ENCODE assay signal across 8 cellular contexts in genomic region chr7:39413866-39414668, GRCh38.
DNase-seq lines count a peak whose midpoint lies in the region; ATAC-seq, FAIRE-seq and TF ChIP-seq lines count a peak whose summit lies in the region.

No MANE protein-coding gene starts in this region.

- peak; percentile 58 to 61 for DNase-seq in Caco-2
- peak; percentile 68 to 86 for DNase-seq in SHP77 (lab: John Stamatoyannopoulos, UW)
- peak; percentile 40 for DNase-seq in astrocyte (ENCODE audit: low read depth)
- DNase-seq in AML-193 (lab: John Stamatoyannopoulos, UW) = no peak

- H3K27me3 Mint-ChIP-seq in Caco-2 (ENCODE audit: insufficient read depth, unreplicated experiment) = peaks cover 11% of the 10 kb centered on the region
- no peaks in the 10 kb centered on the region for H3K27me3 Mint-ChIP-seq in astrocyte (ENCODE audit: low read depth, unreplicated experiment)

- intact Hi-C loops in Caco-2 (cut with micrococcal nuclease; ENCODE audit: unreplicated experiment) = loop anchor here (1.0 to 10.0 kb wide), 2 partner anchors 39 to 59 kb away; no protein-coding TSS in a partner anchor

- H2AFZ ChIP-seq in astrocyte (ENCODE audit: low read depth, low read length) = peak overlapping the region; percentile 97

- H3K27me3 ChIP-seq in Caco-2 (replicated peaks; ENCODE audit: control insufficient read depth, insufficient read depth, low read length) (no peaks in the 10 kb centered on the region; the same call in 1 of the 2 replicates), astrocyte (ENCODE audit: insufficient read depth, low read length) (no peaks in the 10 kb centered on the region), iPS-15b (ENCODE audit: control insufficient read depth, insufficient read depth, low read length) (no peaks in the 10 kb centered on the region)

- peaks cover 7% of the 10 kb centered on the region for H3K36me3 Mint-ChIP-seq in Caco-2 (ENCODE audit: insufficient read depth, unreplicated experiment)
- no peaks in the 10 kb centered on the region for H3K36me3 Mint-ChIP-seq in astrocyte (ENCODE audit: low read depth, unreplicated experiment)

- H3K4me1 ChIP-seq in Caco-2 (no peaks in the 10 kb centered on the region), astrocyte (ENCODE audit: insufficient read depth, low read length) (no peaks in the 10 kb centered on the region), iPS-15b (ENCODE audit: control insufficient read depth, insufficient read depth, low read length) (no peaks in the 10 kb centered on the region)

- TF ChIP-seq CTCF in Caco-2 (IDR thresholded peaks at IDR 0.05; ENCODE audit: insufficient read depth in 1 of 2, low read depth in 1 of 2, low read length in 1 of 2, severe bottlenecking in 1 of 2, unreplicated experiment in 1 of 2) = peak in 1 of 2 experiments; percentile 33
- TF ChIP-seq CTCF in astrocyte (IDR thresholded peaks at IDR 0.05; ENCODE audit: insufficient read depth, low read depth, low read length) = no peak

- H3K27ac ChIP-seq in astrocyte (ENCODE audit: low read depth, low read length) (no peak overlapping the region), skin epidermis (peak overlapping the region in 2 of 21 experiments; percentile 43 to 64)

- no peaks in the 10 kb centered on the region for H3K79me2 ChIP-seq in astrocyte (ENCODE audit: insufficient read depth, low read length)

- H3K27ac Mint-ChIP-seq in Caco-2 (ENCODE audit: unreplicated experiment) (no peak overlapping the region), astrocyte (ENCODE audit: unreplicated experiment) (peak overlapping the region; percentile 82)

- FAIRE-seq in astrocyte (lab: Jason Lieb, UNC) = no peak

- H3K4me3 Mint-ChIP-seq in Caco-2 (ENCODE audit: unreplicated experiment) (peak overlapping the region; percentile 91), astrocyte (ENCODE audit: unreplicated experiment) (peak overlapping the region; percentile 88)

- no peaks in the 10 kb centered on the region for H4K20me1 ChIP-seq in astrocyte (ENCODE audit: insufficient read depth, low read length)

- CTCF ChIA-PET in Caco-2 (lab: Charles Lee) = interaction anchor here (1.3 kb wide), 1 partner anchor 8 kb away, joined by 3 read pairs; no protein-coding TSS in a partner anchor

- peak overlapping the region; percentile 100 for H3K4me2 ChIP-seq in astrocyte (ENCODE audit: low read length)

- H3K9ac ChIP-seq in astrocyte (ENCODE audit: low read length) (peak overlapping the region; percentile 82), iPS-15b (ENCODE audit: low read depth, low read length) (peak overlapping the region; percentile 32)

- H3K4me1 Mint-ChIP-seq in Caco-2 (ENCODE audit: low read depth, unreplicated experiment) (peaks cover 6% of the 10 kb centered on the region), astrocyte (ENCODE audit: low read depth, unreplicated experiment) (no peaks in the 10 kb centered on the region)

- POLR2A ChIA-PET in Caco-2 (lab: Charles Lee) = interaction anchor here (0.8 kb wide), 1 partner anchor 397 kb away, joined by 4 read pairs; no protein-coding TSS in a partner anchor

- H3K36me3 ChIP-seq in Caco-2 (ENCODE audit: control insufficient read depth, insufficient read depth, low read length) = no peaks in the 10 kb centered on the region
- no peaks in the 10 kb centered on the region for H3K36me3 ChIP-seq in astrocyte (ENCODE audit: insufficient read depth, low read length)
- H3K36me3 ChIP-seq in iPS-15b (ENCODE audit: control insufficient read depth, insufficient read depth, low read length) = no peaks in the 10 kb centered on the region

- H3K4me3 ChIP-seq in Caco-2 (ENCODE audit: low read depth, low read length) (peak overlapping the region; percentile 42), astrocyte (ENCODE audit: insufficient read depth, low read depth, low read length) (peak overlapping the region; percentile 82), iPS-15b (ENCODE audit: low read depth, low read length) (peak overlapping the region; percentile 77), skin epidermis (peak overlapping the region; percentile 26 to 52 (median 35))

- H3K9me3 ChIP-seq in Caco-2 (no peaks in the 10 kb centered on the region), astrocyte (ENCODE audit: insufficient read depth, low read depth, low read length) (no peaks in the 10 kb centered on the region), iPS-15b (ENCODE audit: control insufficient read depth, insufficient read depth, low read length) (no peaks in the 10 kb centered on the region)

- H3K9me3 Mint-ChIP-seq in Caco-2 (ENCODE audit: unreplicated experiment) (no peaks in the 10 kb centered on the region), astrocyte (ENCODE audit: unreplicated experiment) (no peaks in the 10 kb centered on the region)

- BruUV-seq in Caco-2 (replicated peaks; lab: Mats Ljungman, UMichigan) = no TSS peak

- ATAC-seq in GM19395 (IDR thresholded peaks at IDR 0.05; ENCODE audit: unreplicated experiment) (peak; percentile 87), HG03432 (IDR thresholded peaks at IDR 0.05; ENCODE audit: unreplicated experiment) (peak; percentile 94)

Comparison
In these comparisons a context has a peak if more than half of its experiments do, and no peak if none do; other contexts are left out.
1. DNase-seq: peak in Caco-2 (2 of 2), SHP77 (2 of 2) and astrocyte (single experiment); none in AML-193 (0 of 2).
2. Peak in every context shown above with its lines, with median percentiles within 50 percentile points of each other: H3K4me3 ChIP-seq.